ENCODE assay signal across 18 cellular contexts in the genomic region with DNA sequence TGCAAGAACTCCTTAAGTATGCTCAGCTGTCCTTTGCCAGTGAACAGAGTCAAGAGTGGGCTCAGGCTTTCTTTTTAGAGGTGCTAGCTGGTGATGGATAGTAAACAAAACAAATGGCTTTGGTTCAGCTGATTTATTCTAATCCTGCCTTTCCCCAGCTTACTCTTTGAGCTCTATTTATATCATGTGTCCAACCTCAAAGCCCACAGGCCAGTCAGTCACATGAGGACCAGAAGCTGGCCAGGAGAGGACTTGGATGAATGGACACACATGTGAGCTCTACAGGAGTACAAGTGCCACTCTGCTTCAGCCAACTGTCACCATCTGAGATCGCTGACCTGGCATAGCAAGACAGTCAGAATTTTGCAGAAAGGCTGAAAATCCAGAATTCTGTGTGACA.
"Had no signal": no experiment of that assay in that cellular context is flagged by ENCODE, and none has a peak within 500 bp of the region (broad histone marks: within the 10 kb centered on the region; RNA-seq: fewer than 3 reads in every experiment).

No MANE protein-coding gene starts in this region.

- H3K27ac ChIP-seq: gastrocnemius medialis, suprapubic skin had no signal

- DNase-seq: activated B cell treated with CpG ODN at 0.5 μM for 24 hours; activated CD4-positive, alpha-beta memory T cell treated with anti-CD3 and anti-CD28 coated beads for 36 hours; activated CD4-positive, alpha-beta T cell treated with anti-CD3 and anti-CD28 coated beads for 4 hours; activated CD8-positive, alpha-beta memory T cell treated with anti-CD3 and anti-CD28 coated beads, Interleukin-2, amount 10 ng/mL, durations not matched to agents 7 days and 5 days; activated naive CD4-positive, alpha-beta T cell; effector CD4-positive, alpha-beta T cell; gastrocnemius medialis; head of caudate nucleus; occipital lobe; retina; small intestine; stimulated activated CD4-positive, alpha-beta T cell treated with anti-CD3 and anti-CD28 coated beads, Interleukin-15, amount 100 ng/mL, for 24 hours; stimulated activated CD4-positive, alpha-beta T cell treated with anti-CD3 and anti-CD28 coated beads, Interleukin-2, amount 100 ng/mL, for 48 hours; stimulated activated naive CD8-positive, alpha-beta T cell treated with anti-CD3 and anti-CD28 coated beads, Interleukin-15, amount 100 ng/mL, for 72 hours; SW 1271 had no signal

- H3K9me3 ChIP-seq: gastrocnemius medialis, suprapubic skin had no signal

- H3K4me1 ChIP-seq: gastrocnemius medialis had no signal

- ATAC-seq: activated CD8-positive, alpha-beta memory T cell treated with anti-CD3 and anti-CD28 coated beads, Interleukin-2, amount 10 ng/mL, durations not matched to agents 7 days and 5 days; activated T-helper 17 cell treated with anti-CD3 and anti-CD28 coated beads, Interleukin-2, amount 50 U/mL, for 72 hours; gastrocnemius medialis; stimulated activated naive CD8-positive, alpha-beta T cell treated with anti-CD3 and anti-CD28 coated beads, Interleukin-15, amount 100 ng/mL, for 72 hours had no signal

- H3K36me3 ChIP-seq: gastrocnemius medialis, suprapubic skin had no signal

- FAIRE-seq: small intestine, TTC549 had no signal

- H3K27me3 ChIP-seq: gastrocnemius medialis, suprapubic skin had no signal

- H3K4me3 ChIP-seq: gastrocnemius medialis, suprapubic skin had no signal
